In genomic region chr2:172488556-172488955, GRCh38 we compare ENCODE assay signal across 27 cellular contexts.
"Had no signal": no experiment of that assay in that cellular context is flagged by ENCODE, and none has a peak within 500 bp of the region (broad histone marks: within the 10 kb centered on the region; RNA-seq: fewer than 3 reads in every experiment).

No MANE protein-coding gene starts in this region.

- H3K36me3 Mint-ChIP-seq: stimulated activated memory B cell treated with anti-CD40 and anti-IgM and Interleukin-4, amounts not matched to agents 10 μg/mL and 1 μg/mL and 100 μg/mL, for 72 hours had no signal

- H3K27me3 Mint-ChIP-seq: activated naive CD4-positive, alpha-beta T cell treated with anti-CD3 and anti-CD28 coated beads, Interleukin-2, amount 10 ng/mL, durations not matched to agents 7 days and 5 days; central memory CD8-positive, alpha-beta T cell; progenitor cell of endocrine pancreas; stimulated activated memory B cell treated with anti-CD40 and anti-IgM and Interleukin-4, amounts not matched to agents 10 μg/mL and 1 μg/mL and 100 μg/mL, for 72 hours had no signal

- H3K9me3 Mint-ChIP-seq: activated naive CD4-positive, alpha-beta T cell treated with anti-CD3 and anti-CD28 coated beads, Interleukin-2, amount 10 ng/mL, durations not matched to agents 7 days and 5 days; activated T-helper 1 cell treated with anti-CD3 and anti-CD28 coated beads, Interleukin-12 subunit alpha, Interleukin-12 subunit beta, Interleukin-2, Interleukin-4 antibody, amounts not matched to agents 30 ng/mL and 10 ng/mL and 1 ng/mL, durations not matched to agents 14 hours and 24 hours and 36 hours; central memory CD8-positive, alpha-beta T cell; stimulated activated memory B cell treated with anti-CD40 and anti-IgM and Interleukin-4, amounts not matched to agents 10 μg/mL and 1 μg/mL and 100 μg/mL, for 72 hours had no signal

- H3K4me2 ChIP-seq: smooth muscle cell had no signal

- H3K4me3 ChIP-seq: colonic mucosa, esophagus squamous epithelium, left ventricle myocardium inferior, ovary, sigmoid colon, smooth muscle cell, stomach, thyroid gland had no signal

- ATAC-seq: activated CD4-positive, CD25-positive, alpha-beta regulatory T cell treated with anti-CD3 and anti-CD28 coated beads, Interleukin-2, amount 50 U/mL, for 24 hours; stimulated activated memory B cell treated with anti-CD40 and anti-IgM and Interleukin-4, amounts not matched to agents 10 μg/mL and 1 μg/mL and 100 μg/mL, for 72 hours had no signal

- H3K4me3 Mint-ChIP-seq: activated naive CD4-positive, alpha-beta T cell treated with anti-CD3 and anti-CD28 coated beads, Interleukin-2, amount 10 ng/mL, durations not matched to agents 7 days and 5 days; activated T-helper 1 cell treated with anti-CD3 and anti-CD28 coated beads, Interleukin-12 subunit alpha, Interleukin-12 subunit beta, Interleukin-2, Interleukin-4 antibody, amounts not matched to agents 30 ng/mL and 10 ng/mL and 1 ng/mL, durations not matched to agents 14 hours and 24 hours and 36 hours; central memory CD8-positive, alpha-beta T cell; stimulated activated memory B cell treated with anti-CD40 and anti-IgM and Interleukin-4, amounts not matched to agents 10 μg/mL and 1 μg/mL and 100 μg/mL, for 72 hours had no signal

- H3K9me3 ChIP-seq: colonic mucosa, esophagus squamous epithelium, left ventricle myocardium inferior, ovary, sigmoid colon, stomach, thyroid gland had no signal

- H3K4me1 ChIP-seq: colonic mucosa, esophagus squamous epithelium, left ventricle myocardium inferior, sigmoid colon, stomach, thyroid gland had no signal

- H3K27ac ChIP-seq: colonic mucosa, esophagus squamous epithelium, left ventricle myocardium inferior, ovary, sigmoid colon, stomach, thyroid gland, VCaP had no signal

- H3K36me3 ChIP-seq: ovary had no signal

- H3K27me3 ChIP-seq: colonic mucosa, esophagus squamous epithelium, ovary, sigmoid colon, stomach, thyroid gland had no signal

- H3K27ac Mint-ChIP-seq: activated naive CD4-positive, alpha-beta T cell treated with anti-CD3 and anti-CD28 coated beads, Interleukin-2, amount 10 ng/mL, durations not matched to agents 7 days and 5 days; activated T-helper 1 cell treated with anti-CD3 and anti-CD28 coated beads, Interleukin-12 subunit alpha, Interleukin-12 subunit beta, Interleukin-2, Interleukin-4 antibody, amounts not matched to agents 30 ng/mL and 10 ng/mL and 1 ng/mL, durations not matched to agents 14 hours and 24 hours and 36 hours; progenitor cell of endocrine pancreas; stimulated activated memory B cell treated with anti-CD40 and anti-IgM and Interleukin-4, amounts not matched to agents 10 μg/mL and 1 μg/mL and 100 μg/mL, for 72 hours had no signal

- DNase-seq: activated CD4-positive, alpha-beta T cell treated with anti-CD3 and anti-CD28 coated beads for 48 hours; activated CD4-positive, alpha-beta T cell treated with anti-CD3 and anti-CD28 coated beads, Interleukin-2, amount 50 U/mL, for 48 hours; activated CD8-positive, alpha-beta memory T cell treated with anti-CD3 and anti-CD28 coated beads for 24 hours; activated CD8-positive, alpha-beta memory T cell treated with anti-CD3 and anti-CD28 coated beads, Interleukin-2, amount 50 U/mL, for 4 hours; activated gamma-delta T cell; activated naive CD4-positive, alpha-beta T cell treated with anti-CD3 and anti-CD28 coated beads, Interleukin-2, amount 10 ng/mL, durations not matched to agents 7 days and 5 days; activated T-cell treated with anti-CD3 and anti-CD28 coated beads, Interleukin-2, amount 50 U/mL, for 1 hour; colonic mucosa; effector CD8-positive, alpha-beta T cell; esophagus squamous epithelium; foreskin melanocyte; kidney glomerular epithelial cell; left ventricle myocardium inferior; ovary; sigmoid colon; stimulated activated CD4-positive, alpha-beta T cell treated with anti-CD3 and anti-CD28 coated beads, Interleukin-1b, Interleukin-23, amount 100 ng/mL, for 48 hours; stimulated activated CD4-positive, alpha-beta T cell treated with anti-CD3 and anti-CD28 coated beads, Interleukin-4, amount 100 ng/mL, for 4 hours; stimulated activated CD8-positive, alpha-beta memory T cell treated with anti-CD3 and anti-CD28 coated beads, Interleukin-4, amount 100 ng/mL, for 48 hours; stomach; thyroid gland had no signal
